In the genomic region with DNA sequence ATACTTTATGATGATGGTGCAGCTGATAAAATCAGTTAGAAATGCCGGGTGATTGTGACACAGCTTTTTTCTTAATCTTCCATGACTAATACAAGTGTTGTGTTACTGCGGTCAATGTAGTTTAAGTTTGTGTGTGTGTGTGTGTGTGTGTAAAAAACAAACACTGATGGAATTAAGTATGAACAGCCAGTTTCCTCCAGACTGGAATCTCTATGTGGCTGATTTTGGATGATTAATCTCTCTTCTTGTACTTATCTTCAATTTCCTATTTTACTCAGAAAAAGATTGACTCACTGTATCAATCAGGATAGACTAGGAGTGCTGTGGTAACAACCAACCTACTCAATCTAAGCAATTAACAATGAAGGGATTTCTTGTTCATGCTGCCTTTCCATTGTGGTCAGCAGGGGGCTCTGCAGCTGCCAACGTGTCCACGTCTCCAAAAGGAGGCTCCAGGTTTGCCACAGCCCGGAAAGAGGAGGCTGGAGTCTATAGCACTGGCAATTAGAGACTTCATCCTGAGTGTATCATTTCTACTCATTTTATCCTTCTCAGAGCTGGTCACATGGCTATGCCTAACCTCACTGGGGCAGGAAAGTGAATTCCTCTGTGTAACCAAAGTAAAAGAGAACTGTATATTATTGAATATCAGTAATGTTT, we compare ENCODE assay signal across 8 cellular contexts.
DNase-seq lines count a peak whose midpoint lies in the region; ATAC-seq and TF ChIP-seq lines count a peak whose summit lies in the region.

No MANE protein-coding gene starts in this region.

- H3K9me3 Mint-ChIP-seq in activated CD4-positive, alpha-beta memory T cell treated with anti-CD3 and anti-CD28 coated beads, Interleukin-2, amount 10 ng/mL, durations not matched to agents 7 days and 5 days = no peaks in the 10 kb centered on the region

- peaks cover 13% of the 10 kb centered on the region for H3K36me3 Mint-ChIP-seq in activated CD4-positive, alpha-beta memory T cell treated with anti-CD3 and anti-CD28 coated beads, Interleukin-2, amount 10 ng/mL, durations not matched to agents 7 days and 5 days (ENCODE audit: low read depth)

- peak; percentile 69 for TF ChIP-seq CTCF in WERI-Rb-1 (IDR thresholded peaks at IDR 0.05; ENCODE audit: low read depth, low read length)

- POLR2A ChIA-PET in activated CD4-positive, alpha-beta memory T cell treated with anti-CD3 and anti-CD28 coated beads, Interleukin-2, amount 10 ng/mL, durations not matched to agents 7 days and 5 days (lab: Charles Lee) = no interaction called here

- H3K36me3 ChIP-seq in WERI-Rb-1 = no peaks in the 10 kb centered on the region

- DNase-seq in NCI-H2227 (lab: John Stamatoyannopoulos, UW; ENCODE audit: unreplicated experiment) (peak; percentile 3), NCI-H2227 treated with DMSO at 0.1 percent for 48 hours (lab: John Stamatoyannopoulos, UW) (no peak), HuH-7 (ENCODE audit: low spot score) (peak; percentile 61), WERI-Rb-1 (peak; percentile 58), iPS DF 19.7 (ENCODE audit: low read depth, low spot score) (peak; percentile 42), NOMO-1 treated with dmso at 0.1 percent for 144 hours (lab: John Stamatoyannopoulos, UW; ENCODE audit: unreplicated experiment) (no peak)
- DNase-seq in activated CD4-positive, alpha-beta memory T cell treated with anti-CD3 and anti-CD28 coated beads, Interleukin-2, amount 10 ng/mL, durations not matched to agents 7 days and 5 days = no peak

- peaks cover 3% of the 10 kb centered on the region for H3K4me1 Mint-ChIP-seq in activated CD4-positive, alpha-beta memory T cell treated with anti-CD3 and anti-CD28 coated beads, Interleukin-2, amount 10 ng/mL, durations not matched to agents 7 days and 5 days

- H3K27ac ChIP-seq in WERI-Rb-1 = no peak overlapping the region

- CTCF ChIA-PET in activated CD4-positive, alpha-beta memory T cell treated with anti-CD3 and anti-CD28 coated beads, Interleukin-2, amount 10 ng/mL, durations not matched to agents 7 days and 5 days (lab: Charles Lee) = interaction anchor here (1.4 kb wide), 1 partner anchor 8 kb away, joined by 3 read pairs; no protein-coding TSS in a partner anchor

- H3K27me3 Mint-ChIP-seq in activated CD4-positive, alpha-beta memory T cell treated with anti-CD3 and anti-CD28 coated beads, Interleukin-2, amount 10 ng/mL, durations not matched to agents 7 days and 5 days = no peaks in the 10 kb centered on the region

- H3K27me3 ChIP-seq in WERI-Rb-1 (ENCODE audit: insufficient read depth, low read depth, severe bottlenecking) = no peaks in the 10 kb centered on the region

- H3K9me3 ChIP-seq in WERI-Rb-1 (ENCODE audit: severe bottlenecking) = peaks cover 3% of the 10 kb centered on the region

- ATAC-seq in GM21723 (IDR thresholded peaks at IDR 0.05; ENCODE audit: unreplicated experiment) = no peak

- H3K4me3 Mint-ChIP-seq in activated CD4-positive, alpha-beta memory T cell treated with anti-CD3 and anti-CD28 coated beads, Interleukin-2, amount 10 ng/mL, durations not matched to agents 7 days and 5 days = no peak overlapping the region

- H3K4me3 ChIP-seq in WERI-Rb-1 (ENCODE audit: low read depth, low read length) = no peak overlapping the region

- no peak overlapping the region for H3K27ac Mint-ChIP-seq in activated CD4-positive, alpha-beta memory T cell treated with anti-CD3 and anti-CD28 coated beads, Interleukin-2, amount 10 ng/mL, durations not matched to agents 7 days and 5 days

Comparison
In these comparisons a context has a peak if more than half of its experiments do, and no peak if none do; other contexts are left out.
1. DNase-seq: peak in NCI-H2227 (single experiment), HuH-7 (single experiment), WERI-Rb-1 (single experiment) and iPS DF 19.7 (single experiment); none in NCI-H2227 treated with DMSO at 0.1 percent for 48 hours (single experiment), activated CD4-positive, alpha-beta memory T cell treated with anti-CD3 and anti-CD28 coated beads, Interleukin-2, amount 10 ng/mL, durations not matched to agents 7 days and 5 days (single experiment) and NOMO-1 treated with dmso at 0.1 percent for 144 hours (single experiment).